In genomic region chr14:24430143-24430681, GRCh38 we compare ENCODE assay signal across 8 cellular contexts. TPM values are rescaled to one million over a fixed set of nuclear protein-coding genes. Genes with fewer than 3 reads are reported as not detected.
DNase-seq lines count a peak whose midpoint lies in the region; ATAC-seq and TF ChIP-seq lines count a peak whose summit lies in the region.

No MANE protein-coding gene starts in this region.

- no peak for TF ChIP-seq POLR2A in esophagus muscularis mucosa (IDR thresholded peaks at IDR 0.05; ENCODE audit: low read depth)

- H3K27ac ChIP-seq in esophagus muscularis mucosa (replicated peaks in 1 of 4) (peak overlapping the region; percentile 92 to 98 (median 92)), subcutaneous abdominal adipose tissue (ENCODE audit: low read depth, low read length) (peak overlapping the region; percentile 99)

- ATAC-seq in HG02642 (IDR thresholded peaks at IDR 0.05; ENCODE audit: poor library complexity, unreplicated experiment), result peak; percentile 59
- peak; percentile 74 for ATAC-seq in activated CD8-positive, alpha-beta T cell treated with anti-CD3 and anti-CD28 coated beads, Interleukin-2, amount 10 ng/mL, durations not matched to agents 7 days and 5 days

- CTCF ChIA-PET in activated CD8-positive, alpha-beta T cell treated with anti-CD3 and anti-CD28 coated beads, Interleukin-2, amount 10 ng/mL, durations not matched to agents 7 days and 5 days (lab: Charles Lee), result interaction anchor here (0.7 to 17.6 kb wide), 27 partner anchors 9 to 372 kb away, joined by 3 to 709 read pairs (median 12); partner anchors contain the start of genes ADCY4, CIDEB, DHRS1 and EMC9

- H3K36me3 Mint-ChIP-seq in activated CD8-positive, alpha-beta T cell treated with anti-CD3 and anti-CD28 coated beads, Interleukin-2, amount 10 ng/mL, durations not matched to agents 7 days and 5 days (ENCODE audit: low read depth), result peaks cover 26% of the 10 kb centered on the region

- H3K9ac ChIP-seq in subcutaneous abdominal adipose tissue (ENCODE audit: low read length in 5 of 5), result peak overlapping the region; percentile 89 to 97 (median 93)

- H3K9me3 ChIP-seq in esophagus muscularis mucosa (no peaks in the 10 kb centered on the region), subcutaneous abdominal adipose tissue (ENCODE audit: control insufficient read depth in 5 of 5, low read length in 5 of 5) (no peaks in the 10 kb centered on the region)

- H3K27ac Mint-ChIP-seq in activated CD8-positive, alpha-beta T cell treated with anti-CD3 and anti-CD28 coated beads, Interleukin-2, amount 10 ng/mL, durations not matched to agents 7 days and 5 days, result peak overlapping the region; percentile 96

- H3K36me3 ChIP-seq in esophagus muscularis mucosa (peaks cover 14 to 38% (median 32%) of the 10 kb centered on the region in 4 donors), subcutaneous abdominal adipose tissue (ENCODE audit: control insufficient read depth in 5 of 5, insufficient read depth in 5 of 5, low read length in 5 of 5) (peaks cover 13 to 33% (median 24%) of the 10 kb centered on the region in 5 donors)

- peak overlapping the region; percentile 62 for H3K4me3 ChIP-seq in GM12864 (ENCODE audit: low read depth, low read length)
- H3K4me3 ChIP-seq in esophagus muscularis mucosa, result peak overlapping the region; percentile 66 to 87 (median 70)
- peak overlapping the region; percentile 80 to 92 (median 89) for H3K4me3 ChIP-seq in subcutaneous abdominal adipose tissue (ENCODE audit: low read depth in 1 of 5, low read length in 5 of 5)

- H3K4me1 ChIP-seq in esophagus muscularis mucosa (peaks cover 36 to 56% (median 45%) of the 10 kb centered on the region in 4 donors), subcutaneous abdominal adipose tissue (ENCODE audit: control insufficient read depth in 5 of 5, insufficient read depth in 5 of 5, low read length in 5 of 5) (peaks cover 9 to 53% (median 47%) of the 10 kb centered on the region in 5 donors)

- TF ChIP-seq CTCF in GM12864 (IDR thresholded peaks at IDR 0.05; ENCODE audit: low read depth, low read length, missing control alignments) (no peak), esophagus muscularis mucosa (IDR thresholded peaks at IDR 0.05) (no peak)

- POLR2A ChIA-PET in activated CD8-positive, alpha-beta T cell treated with anti-CD3 and anti-CD28 coated beads, Interleukin-2, amount 10 ng/mL, durations not matched to agents 7 days and 5 days (lab: Charles Lee), result interaction anchor here (0.5 to 5.4 kb wide), 39 partner anchors 9 to 819 kb away, joined by 3 to 185 read pairs (median 4); partner anchors contain the start of genes ADCY4, CHMP4A, DHRS1 and IRF9

- no peaks in the 10 kb centered on the region for H3K9me3 Mint-ChIP-seq in activated CD8-positive, alpha-beta T cell treated with anti-CD3 and anti-CD28 coated beads, Interleukin-2, amount 10 ng/mL, durations not matched to agents 7 days and 5 days (ENCODE audit: insufficient read depth)

- DNase-seq in 8988T (peak; percentile 70), GM12864 (ENCODE audit: low read depth) (peak; percentile 12), NCI-H146 (lab: John Stamatoyannopoulos, UW) (peak; percentile 54), esophagus muscularis mucosa (ENCODE audit: extremely low spot score) (peak; percentile 93), myocyte (ENCODE audit: low read depth) (peak; percentile 79)
- peak; percentile 65 for DNase-seq in activated CD8-positive, alpha-beta T cell treated with anti-CD3 and anti-CD28 coated beads, Interleukin-2, amount 10 ng/mL, durations not matched to agents 7 days and 5 days

- intact Hi-C loops in esophagus muscularis mucosa (cut with DNase I), result loop anchor here (5.0 to 10.0 kb wide), 2 partner anchors 33 to 285 kb away; partner anchors contain the start of genes EMC9, NYNRIN, PSME2 and RNF31

- no peaks in the 10 kb centered on the region for H3K27me3 ChIP-seq in esophagus muscularis mucosa
- H3K27me3 ChIP-seq in subcutaneous abdominal adipose tissue (ENCODE audit: control insufficient read depth in 5 of 5, insufficient read depth in 4 of 5, low read length in 5 of 5), result no peaks in the 10 kb centered on the region

- H3K4me3 Mint-ChIP-seq in activated CD8-positive, alpha-beta T cell treated with anti-CD3 and anti-CD28 coated beads, Interleukin-2, amount 10 ng/mL, durations not matched to agents 7 days and 5 days, result peak overlapping the region; percentile 93

- no peaks in the 10 kb centered on the region for H3K27me3 Mint-ChIP-seq in activated CD8-positive, alpha-beta T cell treated with anti-CD3 and anti-CD28 coated beads, Interleukin-2, amount 10 ng/mL, durations not matched to agents 7 days and 5 days (ENCODE audit: low read depth)

- H3K4me1 Mint-ChIP-seq in activated CD8-positive, alpha-beta T cell treated with anti-CD3 and anti-CD28 coated beads, Interleukin-2, amount 10 ng/mL, durations not matched to agents 7 days and 5 days (ENCODE audit: low read depth), result peaks cover 61% of the 10 kb centered on the region

- no peak for TF ChIP-seq EP300 in esophagus muscularis mucosa (IDR thresholded peaks at IDR 0.05)

- WGBS in esophagus muscularis mucosa, result 0% methylated on average over 7 of the region's 28 CpGs

RNA-seq across cellular contexts. Expression of gene KHNYN, which starts 0.5 kb away (rescaled TPM):
- 10 to 100 TPM; 55.4 to 58.9 TPM for total RNA-seq in activated CD8-positive, alpha-beta T cell treated with anti-CD3 and anti-CD28 coated beads, Interleukin-2, amount 10 ng/mL, durations not matched to agents 7 days and 5 days
- total RNA-seq in esophagus muscularis mucosa, result 10 to 100 TPM; 46.5 to 75.8 (median 58.4) TPM
- 28.0 and 29.6 TPM in 2 replicates for total RNA-seq in myocyte
- polyA plus RNA-seq in myocyte (2012), result 25.9 TPM

RNA-seq across cellular contexts. Expression of gene CBLN3, which starts 0.7 kb away (rescaled TPM):
- 1 to 10 TPM; 1.1 to 1.3 TPM for total RNA-seq in activated CD8-positive, alpha-beta T cell treated with anti-CD3 and anti-CD28 coated beads, Interleukin-2, amount 10 ng/mL, durations not matched to agents 7 days and 5 days
- total RNA-seq in esophagus muscularis mucosa, result 1 to 10 TPM; 1.2 to 2.2 (median 1.9) TPM
- total RNA-seq in myocyte, result 1.0 and 1.2 TPM in 2 replicates
- 9.1 TPM for polyA plus RNA-seq in myocyte (2012)

RNA-seq across cellular contexts. Expression of gene SDR39U1, which starts 12.4 kb away (rescaled TPM):
- 10 to 100 TPM; 47.6 to 58.6 TPM for total RNA-seq in activated CD8-positive, alpha-beta T cell treated with anti-CD3 and anti-CD28 coated beads, Interleukin-2, amount 10 ng/mL, durations not matched to agents 7 days and 5 days
- 10 to 100 TPM; 23.9 to 48.6 (median 33.5) TPM for total RNA-seq in esophagus muscularis mucosa
- total RNA-seq in myocyte, result 24.2 and 27.5 TPM in 2 replicates
- polyA plus RNA-seq in myocyte (2012), result 61.6 TPM

RNA-seq across cellular contexts. Expression of gene NYNRIN, which starts 31.4 kb away (rescaled TPM):
- total RNA-seq in activated CD8-positive, alpha-beta T cell treated with anti-CD3 and anti-CD28 coated beads, Interleukin-2, amount 10 ng/mL, durations not matched to agents 7 days and 5 days, result under 1 TPM; 0.21 to 0.52 TPM
- total RNA-seq in esophagus muscularis mucosa, result 10 to 100 TPM in 3 of 4 donors, 1 to 10 TPM in 1; 8.0 to 21.2 (median 13.4) TPM
- 0.05 and 0.21 TPM in 2 replicates for total RNA-seq in myocyte
- polyA plus RNA-seq in myocyte (2012), result 0.04 TPM

Comparison
In these comparisons a context has a peak if more than half of its experiments do, and no peak if none do; other contexts are left out.
1. Peak in every context shown above with its lines: DNase-seq, ATAC-seq, H3K4me3 ChIP-seq and H3K27ac ChIP-seq.
2. DNase-seq: peak in every context shown above with its lines; median percentile 93 in esophagus muscularis mucosa; 79 in myocyte; 70 in 8988T; 65 in activated CD8-positive, alpha-beta T cell treated with anti-CD3 and anti-CD28 coated beads, Interleukin-2, amount 10 ng/mL, durations not matched to agents 7 days and 5 days; 54 in NCI-H146; 12 in GM12864.